ENCODE assay signal across 17 cellular contexts in genomic region chr5:81426347-81426746, GRCh38. TPM values are rescaled to one million over a fixed set of nuclear protein-coding genes. Genes with fewer than 3 reads are reported as not detected.
DNase-seq lines count a peak whose midpoint lies in the region; ATAC-seq and TF ChIP-seq lines count a peak whose summit lies in the region.
"Had no signal": no experiment of that assay in that cellular context is flagged by ENCODE, and none has a peak within 500 bp of the region (broad histone marks: within the 10 kb centered on the region; RNA-seq: fewer than 3 reads in every experiment).

No MANE protein-coding gene starts in this region.

- H3K27me3 ChIP-seq in upper lobe of left lung: no peaks in the 10 kb centered on the region

- H3K9me3 ChIP-seq in upper lobe of left lung: no peaks in the 10 kb centered on the region

- H3K4me3 Mint-ChIP-seq in activated CD4-positive, alpha-beta T cell treated with anti-CD3 and anti-CD28 coated beads for 36 hours: no peak overlapping the region
- H3K4me3 Mint-ChIP-seq in brain: peak overlapping the region in 1 of 5 experiments; percentile 26
- H3K4me3 Mint-ChIP-seq: activated CD4-positive, alpha-beta memory T cell treated with anti-CD3 and anti-CD28 coated beads for 36 hours; CD8-positive, alpha-beta T cell had no signal

- H3K4me1 ChIP-seq in upper lobe of left lung: peaks cover 10 to 14% (median 12%) of the 10 kb centered on the region in 4 donors

- ATAC-seq in activated CD4-positive, alpha-beta T cell treated with anti-CD3 and anti-CD28 coated beads for 36 hours: no peak
- ATAC-seq in left lobe of liver (peak; percentile 6), upper lobe of left lung (ENCODE audit: low FRiP score in 2 of 2) (no peak), esophagus mucosa (no peak), HG03460 (IDR thresholded peaks at IDR 0.05; ENCODE audit: unreplicated experiment) (no peak)

- no peak overlapping the region for H3K4me3 ChIP-seq in upper lobe of left lung

- H3K4me1 Mint-ChIP-seq in activated CD4-positive, alpha-beta T cell treated with anti-CD3 and anti-CD28 coated beads for 36 hours: peaks cover 22% of the 10 kb centered on the region
- H3K4me1 Mint-ChIP-seq in brain: peaks cover 44% of the 10 kb centered on the region

- WGBS in upper lobe of left lung, 2 donors: 51 to 56% methylated on average over 2 of the region's 2 CpGs

- CTCF ChIA-PET in activated CD4-positive, alpha-beta T cell treated with anti-CD3 and anti-CD28 coated beads for 36 hours (lab: Charles Lee): interaction anchor here (0.5 to 3.4 kb wide), 18 partner anchors 8 to 1153 kb away, joined by 3 to 19 read pairs (median 4); partner anchors contain the start of gene ATG10

- no peaks in the 10 kb centered on the region for H3K9me3 Mint-ChIP-seq in activated CD4-positive, alpha-beta T cell treated with anti-CD3 and anti-CD28 coated beads for 36 hours (ENCODE audit: low read depth)
- H3K9me3 Mint-ChIP-seq in brain: no peaks in the 10 kb centered on the region
- H3K9me3 Mint-ChIP-seq: activated CD4-positive, alpha-beta memory T cell treated with anti-CD3 and anti-CD28 coated beads for 36 hours; CD8-positive, alpha-beta T cell had no signal

- POLR2A ChIA-PET in activated CD4-positive, alpha-beta T cell treated with anti-CD3 and anti-CD28 coated beads for 36 hours (lab: Charles Lee): no interaction called here

- H3K27ac Mint-ChIP-seq in activated CD4-positive, alpha-beta T cell treated with anti-CD3 and anti-CD28 coated beads for 36 hours: peak overlapping the region; percentile 28
- H3K27ac Mint-ChIP-seq in brain: peak overlapping the region in 4 of 5 experiments; percentile 66 to 88 (median 80)
- H3K27ac Mint-ChIP-seq: activated CD4-positive, alpha-beta memory T cell treated with anti-CD3 and anti-CD28 coated beads for 36 hours; CD8-positive, alpha-beta T cell had no signal

- TF ChIP-seq EP300 in upper lobe of left lung (IDR thresholded peaks at IDR 0.05): no peak

- no peak for DNase-seq in activated CD4-positive, alpha-beta T cell treated with anti-CD3 and anti-CD28 coated beads for 36 hours
- DNase-seq in activated CD4-positive, alpha-beta T cell treated with anti-CD3 and anti-CD28 coated beads for 48 hours: no peak
- DNase-seq in left lobe of liver (ENCODE audit: low spot score) (no peak), upper lobe of left lung (no peak), DMS79 treated with DMSO at 0.1 percent for 48 hours (lab: John Stamatoyannopoulos, UW) (no peak)
- DNase-seq: activated CD4-positive, alpha-beta memory T cell treated with anti-CD3 and anti-CD28 coated beads for 36 hours; aorta; CD8-positive, alpha-beta T cell; MM.1S; T-helper 9 cell had no signal

- H3K36me3 Mint-ChIP-seq in activated CD4-positive, alpha-beta T cell treated with anti-CD3 and anti-CD28 coated beads for 36 hours (ENCODE audit: low read depth): peaks cover 2% of the 10 kb centered on the region
- H3K36me3 Mint-ChIP-seq in brain: peaks cover 21% of the 10 kb centered on the region
- H3K36me3 Mint-ChIP-seq: activated CD4-positive, alpha-beta memory T cell treated with anti-CD3 and anti-CD28 coated beads for 36 hours had no signal

- TF ChIP-seq POLR2A in upper lobe of left lung (IDR thresholded peaks at IDR 0.05): no peak

- intact Hi-C loops in activated CD4-positive, alpha-beta T cell treated with anti-CD3 and anti-CD28 coated beads for 36 hours (cut with DNase I, micrococcal nuclease): loop anchor here (5.0 to 10.0 kb wide), 5 partner anchors 318 to 546 kb away; partner anchors contain the start of gene ATG10 (in 1 of the 2)

- no peaks in the 10 kb centered on the region for H3K27me3 Mint-ChIP-seq in activated CD4-positive, alpha-beta T cell treated with anti-CD3 and anti-CD28 coated beads for 36 hours
- no peaks in the 10 kb centered on the region for H3K27me3 Mint-ChIP-seq in brain
- H3K27me3 Mint-ChIP-seq: activated CD4-positive, alpha-beta memory T cell treated with anti-CD3 and anti-CD28 coated beads for 36 hours had no signal

- TF ChIP-seq CTCF in brain (conservative IDR thresholded peaks at IDR 0.05): no peak
- TF ChIP-seq CTCF in upper lobe of left lung (IDR thresholded peaks at IDR 0.05): no peak

- H3K27ac ChIP-seq in upper lobe of left lung: peak overlapping the region in 3 of 4 donors; percentile 17 to 62 (median 22)
- H3K27ac ChIP-seq: parathyroid adenoma had no signal

- no peaks in the 10 kb centered on the region for H3K36me3 ChIP-seq in upper lobe of left lung

RNA-seq across cellular contexts. Expression of gene ACOT12, which starts 32.4 kb away (rescaled TPM):
- not detected for total RNA-seq in activated CD4-positive, alpha-beta T cell treated with anti-CD3 and anti-CD28 coated beads for 36 hours
- polyA plus RNA-seq in brain (ENCODE audit: insufficient read depth, low read depth, low replicate concordance): not detected
- total RNA-seq in left lobe of liver: 51.6 TPM
- not detected for total RNA-seq in upper lobe of left lung
- not detected for total RNA-seq in esophagus mucosa
- total RNA-seq: A172; activated CD4-positive, alpha-beta memory T cell treated with anti-CD3 and anti-CD28 coated beads for 36 hours; CD8-positive, alpha-beta T cell; dermis microvascular lymphatic vessel endothelial cell; HT-29 had no signal
- polyA plus RNA-seq: aorta had no signal

Comparison
In these comparisons a context has a peak if more than half of its experiments do, and no peak if none do; other contexts are left out.
1. RNA of gene ACOT12, which starts 32.4 kb away (total RNA-seq): 51.6 TPM in left lobe of liver (single experiment); not detected in activated CD4-positive, alpha-beta T cell treated with anti-CD3 and anti-CD28 coated beads for 36 hours, not detected in upper lobe of left lung and not detected in esophagus mucosa (single experiment); every median in the first group is over 10 times any median in the second.